ENCODE assay signal across 8 cellular contexts in genomic region chr2:211745295-211746097, GRCh38.
DNase-seq lines count a peak whose midpoint lies in the region; ATAC-seq, FAIRE-seq and TF ChIP-seq lines count a peak whose summit lies in the region.

No MANE protein-coding gene starts in this region.

- ATAC-seq in GM19023 (IDR thresholded peaks at IDR 0.05; ENCODE audit: unreplicated experiment) (peak; percentile 96), HG03064 (IDR thresholded peaks at IDR 0.05; ENCODE audit: low read depth, unreplicated experiment) (peak; percentile 93)

- FAIRE-seq in D721Med (lab: Jason Lieb, UNC) (peak; percentile 75), TTC549 (lab: Jason Lieb, UNC) (peak; percentile 80)

- no peak overlapping the region for H3K4me3 ChIP-seq in fibroblast of mammary gland (ENCODE audit: control insufficient read depth, low read depth, low read length)

- DNase-seq in D721Med (ENCODE audit: insufficient read length, low spot score): no peak
- DNase-seq in NCI-H2029 (lab: John Stamatoyannopoulos, UW): peak; percentile 52
- DNase-seq in fibroblast of mammary gland (ENCODE audit: low read depth): peak; percentile 59
- peak in 36 of 56 donors; percentile 2 to 61 (median 24) for DNase-seq in nucleus accumbens (lab: John Stamatoyannopoulos, UW)
- DNase-seq in 8988T: no peak

- TF ChIP-seq CTCF in D721Med (IDR thresholded peaks at IDR 0.05; ENCODE audit: insufficient read depth, missing control alignments): peak; percentile 95
- peak; percentile 96 for TF ChIP-seq CTCF in fibroblast of mammary gland (conservative IDR thresholded peaks at IDR 0.05; ENCODE audit: control insufficient read depth, insufficient read depth, low read depth, low read length)

Comparison
In these comparisons a context has a peak if more than half of its experiments do, and no peak if none do; other contexts are left out.
1. DNase-seq: peak in NCI-H2029 (single experiment), fibroblast of mammary gland (single experiment) and nucleus accumbens (36 of 56); none in D721Med (single experiment) and 8988T (single experiment).